In genomic region chr7:131619336-131620305, GRCh38 we compare ENCODE assay signal across 1 cellular context.
TF ChIP-seq lines count a peak whose summit lies in the region.

No MANE protein-coding gene starts in this region.

TF ChIP-seq in K562, 482 proteins besides CTCF, POLR2A, EP300 and RAD21 (continued from another document and continues in another):
- TF ChIP-seq ZNF407 (IDR thresholded peaks at IDR 0.05; ENCODE audit: low read depth): no peak
- TF ChIP-seq CTBP1 (IDR thresholded peaks at IDR 0.05; ENCODE audit: borderline replicate concordance): peak; percentile 28; the same call in 1 of the 2 replicates
- TF ChIP-seq CHCHD3 (CRISPR knock-in tag; IDR thresholded peaks at IDR 0.05): no peak
- TF ChIP-seq ATF1 (CRISPR knock-in tag; IDR thresholded peaks at IDR 0.05): no peak
- no peak for TF ChIP-seq ATF1 (tag; IDR thresholded peaks at IDR 0.05)
- TF ChIP-seq BDP1 (IDR thresholded peaks at IDR 0.05; ENCODE audit: insufficient read depth, insufficient read length): no peak
- TF ChIP-seq FOXK1 (CRISPR knock-in tag; IDR thresholded peaks at IDR 0.05; ENCODE audit: borderline replicate concordance): 0 out of 2 replicates have a peak, but pooled peaks have one; percentile 39
- no peak for TF ChIP-seq CREB1 (IDR thresholded peaks at IDR 0.05)
- no peak for TF ChIP-seq CREB1 (CRISPR knock-in tag; IDR thresholded peaks at IDR 0.05)
- TF ChIP-seq GATAD2B (IDR thresholded peaks at IDR 0.05; ENCODE audit: borderline replicate concordance): no peak
- no peak for TF ChIP-seq DLX4 (CRISPR knock-in tag; IDR thresholded peaks at IDR 0.05)
- 0 out of 2 replicates have a peak, but pooled peaks have one; percentile 23 for TF ChIP-seq FOXP4 (CRISPR knock-in tag; IDR thresholded peaks at IDR 0.05; ENCODE audit: borderline replicate concordance)
- no peak for TF ChIP-seq CBX3 (IDR thresholded peaks at IDR 0.05; ENCODE audit: borderline replicate concordance in 1 of 2, low read length in 2 of 2)
- TF ChIP-seq PHB (CRISPR knock-in tag; IDR thresholded peaks at IDR 0.05): no peak
- 0 out of 2 replicates have a peak, but pooled peaks have one; percentile 17 for TF ChIP-seq TCF3 (CRISPR knock-in tag; IDR thresholded peaks at IDR 0.05)
- TF ChIP-seq SRSF9 (IDR thresholded peaks at IDR 0.05; ENCODE audit: borderline replicate concordance, low read depth, low read length): no peak
- peak in 1 of 2 experiments; percentile 29; a peak in 1 of 4 replicates for TF ChIP-seq MAZ (CRISPR knock-in tag; conservative IDR thresholded peaks at IDR 0.05 in 1 of 2, IDR thresholded peaks at IDR 0.05 in 1 of 2)
- TF ChIP-seq SIX5 (IDR thresholded peaks at IDR 0.05; ENCODE audit: borderline replicate concordance in 1 of 2, insufficient read depth in 1 of 2, low read depth in 1 of 2, low read length in 2 of 2): no peak
- TF ChIP-seq TFAP4 (CRISPR knock-in tag; IDR thresholded peaks at IDR 0.05; ENCODE audit: borderline replicate concordance): peak; percentile 29; the same call in 1 of the 2 replicates
- TF ChIP-seq NRF1 (conservative IDR thresholded peaks at IDR 0.05 in 1 of 2, IDR thresholded peaks at IDR 0.05 in 1 of 2): no peak
- TF ChIP-seq LEF1 (IDR thresholded peaks at IDR 0.05): 0 out of 2 replicates have a peak, but pooled peaks have one; percentile 50
- TF ChIP-seq L3MBTL2 (IDR thresholded peaks at IDR 0.05): peak; percentile 84
- TF ChIP-seq CREBBP (IDR thresholded peaks at IDR 0.05; ENCODE audit: low read depth, low read length): no peak
- TF ChIP-seq MAX (CRISPR knock-in tag; IDR thresholded peaks at IDR 0.05): peak; percentile 21; the same call in 1 of the 2 replicates
- TF ChIP-seq HSF4 (CRISPR knock-in tag; IDR thresholded peaks at IDR 0.05; ENCODE audit: borderline replicate concordance): no peak
- TF ChIP-seq SP2 (IDR thresholded peaks at IDR 0.05; ENCODE audit: extremely low read depth, low read depth, low read length, poor library complexity, severe bottlenecking): no peak
- no peak for TF ChIP-seq ZNF583 (CRISPR knock-in tag; IDR thresholded peaks at IDR 0.05)
- TF ChIP-seq THRB (CRISPR knock-in tag; conservative IDR thresholded peaks at IDR 0.05): no peak
- no peak for TF ChIP-seq ETV1 (tag; conservative IDR thresholded peaks at IDR 0.05; ENCODE audit: low read depth)
- TF ChIP-seq RBM17 (IDR thresholded peaks at IDR 0.05; ENCODE audit: borderline replicate concordance, low read depth, low read length): no peak
- no peak for TF ChIP-seq HNRNPUL1 (IDR thresholded peaks at IDR 0.05; ENCODE audit: low read length)
- peak; percentile 33; the same call in 1 of the 2 replicates for TF ChIP-seq MGA (IDR thresholded peaks at IDR 0.05)
